In the genomic region with DNA sequence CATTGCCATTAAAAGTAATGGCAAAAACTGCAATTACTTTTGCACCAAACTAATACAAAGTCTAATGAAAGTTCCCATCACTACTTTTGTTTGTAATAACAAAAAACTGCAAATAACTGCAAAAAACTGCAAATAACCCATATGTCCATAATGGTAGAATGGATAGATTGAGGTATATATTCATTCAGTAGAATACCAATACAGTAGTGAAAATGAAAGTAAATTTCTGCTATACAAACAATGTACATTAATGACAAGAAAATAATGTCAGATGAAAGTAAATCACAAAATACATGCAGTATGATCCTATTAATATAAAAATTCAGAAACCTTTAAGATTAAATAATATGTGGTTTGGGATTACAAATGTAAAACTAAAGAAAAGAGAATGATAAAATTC, we compare ENCODE assay signal across 17 cellular contexts. TPM values are rescaled to one million over a fixed set of nuclear protein-coding genes. Genes with fewer than 3 reads are reported as not detected.
DNase-seq lines count a peak whose midpoint lies in the region; ATAC-seq and TF ChIP-seq lines count a peak whose summit lies in the region.
"Had no signal": no experiment of that assay in that cellular context is flagged by ENCODE, and none has a peak within 500 bp of the region (broad histone marks: within the 10 kb centered on the region; RNA-seq: fewer than 3 reads in every experiment).

No MANE protein-coding gene starts in this region.

- H3K9me3 ChIP-seq in CD8-positive, alpha-beta T cell (ENCODE audit: low read length): no peaks in the 10 kb centered on the region
- no peaks in the 10 kb centered on the region for H3K9me3 ChIP-seq in PC-9 (ENCODE audit: insufficient read depth, low read depth)
- H3K9me3 ChIP-seq: gastroesophageal sphincter, transverse colon had no signal

- DNase-seq in activated CD4-positive, alpha-beta T cell treated with anti-CD3 and anti-CD28 coated beads, Interleukin-2, amount 10 ng/mL, durations not matched to agents 7 days and 5 days: no peak
- DNase-seq in activated CD4-positive, alpha-beta T cell treated with anti-CD3 and anti-CD28 coated beads for 36 hours: no peak
- no peak for DNase-seq in CD8-positive, alpha-beta T cell
- DNase-seq in PC-9 (no peak), foreskin keratinocyte (no peak), RPMI8226 (no peak)
- DNase-seq: ACHN, brain microvascular endothelial cell, midbrain, NCI-H1694 treated with DMSO at 0.1 percent for 48 hours, NCI-H446, transverse colon had no signal

- no TSS peak for BruUV-seq in PC-9 (replicated peaks; lab: Mats Ljungman, UMichigan)

- peaks cover 9% of the 10 kb centered on the region for H3K4me1 ChIP-seq in CD8-positive, alpha-beta T cell (ENCODE audit: insufficient read depth, low read length)
- peaks cover 15% of the 10 kb centered on the region; the same call in 1 of the 2 replicates for H3K4me1 ChIP-seq in PC-9 (replicated peaks; ENCODE audit: insufficient read depth)
- H3K4me1 ChIP-seq in foreskin keratinocyte: peaks cover 11% of the 10 kb centered on the region
- H3K4me1 ChIP-seq: gastroesophageal sphincter had no signal

- H3K4me3 Mint-ChIP-seq in activated CD4-positive, alpha-beta T cell treated with anti-CD3 and anti-CD28 coated beads, Interleukin-2, amount 10 ng/mL, durations not matched to agents 7 days and 5 days: no peak overlapping the region
- H3K4me3 Mint-ChIP-seq in activated CD4-positive, alpha-beta T cell treated with anti-CD3 and anti-CD28 coated beads for 36 hours: no peak overlapping the region
- peak overlapping the region; percentile 37 for H3K4me3 Mint-ChIP-seq in CD8-positive, alpha-beta T cell
- H3K4me3 Mint-ChIP-seq: stimulated activated memory B cell treated with anti-CD40 and anti-IgM and Interleukin-4, amounts not matched to agents 10 μg/mL and 1 μg/mL and 100 μg/mL, for 72 hours had no signal

- H3K4me2 ChIP-seq in PC-9: 0 out of 2 replicates have a peak overlapping the region, but pooled peaks have one; percentile 12

- no peaks in the 10 kb centered on the region for H3F3A ChIP-seq in PC-9 (ENCODE audit: insufficient read depth, low read depth)

- peaks cover 13% of the 10 kb centered on the region for H3K4me1 Mint-ChIP-seq in activated CD4-positive, alpha-beta T cell treated with anti-CD3 and anti-CD28 coated beads, Interleukin-2, amount 10 ng/mL, durations not matched to agents 7 days and 5 days
- H3K4me1 Mint-ChIP-seq in activated CD4-positive, alpha-beta T cell treated with anti-CD3 and anti-CD28 coated beads for 36 hours: peaks cover 24% of the 10 kb centered on the region
- peaks cover 14% of the 10 kb centered on the region for H3K4me1 Mint-ChIP-seq in CD8-positive, alpha-beta T cell (ENCODE audit: low read depth)

- H3K36me3 ChIP-seq in CD8-positive, alpha-beta T cell (ENCODE audit: insufficient read depth, low read length): no peaks in the 10 kb centered on the region
- H3K36me3 ChIP-seq in PC-9 (ENCODE audit: low read depth): no peaks in the 10 kb centered on the region

- no peak overlapping the region for H2AFZ ChIP-seq in PC-9

- intact Hi-C loops in activated CD4-positive, alpha-beta T cell treated with anti-CD3 and anti-CD28 coated beads for 36 hours (cut with DNase I, micrococcal nuclease): loop anchor here (1.0 to 2.0 kb wide), 3 partner anchors 40 to 41 kb away; a partner anchor contains a TSS
- intact Hi-C loops in CD8-positive, alpha-beta T cell (cut with DNase I, micrococcal nuclease): loop anchor here in 1 of 2 experiments (5.0 kb wide), 1 partner anchor 40 kb away; a partner anchor contains a TSS
- intact Hi-C loops in PC-9 (cut with micrococcal nuclease; ENCODE audit: unreplicated experiment): no loop called here

- CTCF ChIA-PET in activated CD4-positive, alpha-beta T cell treated with anti-CD3 and anti-CD28 coated beads, Interleukin-2, amount 10 ng/mL, durations not matched to agents 7 days and 5 days (lab: Charles Lee): no interaction called here
- CTCF ChIA-PET in activated CD4-positive, alpha-beta T cell treated with anti-CD3 and anti-CD28 coated beads for 36 hours (lab: Charles Lee): no interaction called here
- CTCF ChIA-PET in CD8-positive, alpha-beta T cell (lab: Charles Lee): no interaction called here
- CTCF ChIA-PET in PC-9 (lab: Charles Lee): no interaction called here

- H3K79me2 ChIP-seq in PC-9 (ENCODE audit: low read depth): no peaks in the 10 kb centered on the region

- no peaks in the 10 kb centered on the region for H3K9me2 ChIP-seq in PC-9 (ENCODE audit: insufficient read depth)

- POLR2A ChIA-PET in activated CD4-positive, alpha-beta T cell treated with anti-CD3 and anti-CD28 coated beads, Interleukin-2, amount 10 ng/mL, durations not matched to agents 7 days and 5 days (lab: Charles Lee): no interaction called here
- POLR2A ChIA-PET in activated CD4-positive, alpha-beta T cell treated with anti-CD3 and anti-CD28 coated beads for 36 hours (lab: Charles Lee): no interaction called here
- POLR2A ChIA-PET in CD8-positive, alpha-beta T cell (lab: Charles Lee): no interaction called here
- POLR2A ChIA-PET in PC-9 (lab: Charles Lee; ENCODE audit: unreplicated experiment): no interaction called here

- peaks cover 29% of the 10 kb centered on the region for H3K36me3 Mint-ChIP-seq in activated CD4-positive, alpha-beta T cell treated with anti-CD3 and anti-CD28 coated beads, Interleukin-2, amount 10 ng/mL, durations not matched to agents 7 days and 5 days (ENCODE audit: low read depth)
- H3K36me3 Mint-ChIP-seq in activated CD4-positive, alpha-beta T cell treated with anti-CD3 and anti-CD28 coated beads for 36 hours (ENCODE audit: low read depth): peaks cover 10% of the 10 kb centered on the region
- H3K36me3 Mint-ChIP-seq in CD8-positive, alpha-beta T cell: peaks cover 28% of the 10 kb centered on the region

- peak overlapping the region; percentile 76 for H3K27ac Mint-ChIP-seq in activated CD4-positive, alpha-beta T cell treated with anti-CD3 and anti-CD28 coated beads, Interleukin-2, amount 10 ng/mL, durations not matched to agents 7 days and 5 days
- H3K27ac Mint-ChIP-seq in activated CD4-positive, alpha-beta T cell treated with anti-CD3 and anti-CD28 coated beads for 36 hours: no peak overlapping the region
- peak overlapping the region; percentile 55 for H3K27ac Mint-ChIP-seq in CD8-positive, alpha-beta T cell
- H3K27ac Mint-ChIP-seq: stimulated activated memory B cell treated with anti-CD40 and anti-IgM and Interleukin-4, amounts not matched to agents 10 μg/mL and 1 μg/mL and 100 μg/mL, for 72 hours had no signal

- H3K27me3 ChIP-seq in CD8-positive, alpha-beta T cell (ENCODE audit: insufficient read depth, low read length): no peaks in the 10 kb centered on the region
- H3K27me3 ChIP-seq in PC-9 (ENCODE audit: insufficient read depth, low read depth): no peaks in the 10 kb centered on the region
- no peaks in the 10 kb centered on the region for H3K27me3 ChIP-seq in foreskin keratinocyte
- H3K27me3 ChIP-seq: brain microvascular endothelial cell, gastroesophageal sphincter, transverse colon had no signal

- H4K20me1 ChIP-seq in PC-9 (ENCODE audit: insufficient read depth): no peaks in the 10 kb centered on the region

- no peak for TF ChIP-seq CTCF in CD8-positive, alpha-beta T cell (IDR thresholded peaks at IDR 0.05)
- TF ChIP-seq CTCF in PC-9 (conservative IDR thresholded peaks at IDR 0.05) (no peak), foreskin keratinocyte (conservative IDR thresholded peaks at IDR 0.05) (no peak)

- H3K27me3 Mint-ChIP-seq in activated CD4-positive, alpha-beta T cell treated with anti-CD3 and anti-CD28 coated beads, Interleukin-2, amount 10 ng/mL, durations not matched to agents 7 days and 5 days: no peaks in the 10 kb centered on the region
- no peaks in the 10 kb centered on the region for H3K27me3 Mint-ChIP-seq in activated CD4-positive, alpha-beta T cell treated with anti-CD3 and anti-CD28 coated beads for 36 hours
- no peaks in the 10 kb centered on the region for H3K27me3 Mint-ChIP-seq in CD8-positive, alpha-beta T cell (ENCODE audit: low read depth)
- H3K27me3 Mint-ChIP-seq: stimulated activated memory B cell treated with anti-CD40 and anti-IgM and Interleukin-4, amounts not matched to agents 10 μg/mL and 1 μg/mL and 100 μg/mL, for 72 hours had no signal

- no peak for ATAC-seq in activated CD4-positive, alpha-beta T cell treated with anti-CD3 and anti-CD28 coated beads for 36 hours
- no peak for ATAC-seq in CD8-positive, alpha-beta T cell
- ATAC-seq in foreskin keratinocyte (no peak), GM19463 (IDR thresholded peaks at IDR 0.05; ENCODE audit: unreplicated experiment) (no peak), GM19328 (IDR thresholded peaks at IDR 0.05; ENCODE audit: unreplicated experiment) (no peak)
- ATAC-seq: gastroesophageal sphincter; stimulated activated memory B cell treated with anti-CD40 and anti-IgM and Interleukin-4, amounts not matched to agents 10 μg/mL and 1 μg/mL and 100 μg/mL, for 72 hours had no signal

- H3K27ac ChIP-seq in CD8-positive, alpha-beta T cell (ENCODE audit: low read depth, low read length): no peak overlapping the region
- H3K27ac ChIP-seq in PC-9 (no peak overlapping the region), foreskin keratinocyte (peak overlapping the region; percentile 28)
- H3K27ac ChIP-seq: brain microvascular endothelial cell, C4-2B, gastroesophageal sphincter, transverse colon had no signal

- H3K4me3 ChIP-seq in CD8-positive, alpha-beta T cell (ENCODE audit: low read depth, low read length): no peak overlapping the region
- H3K4me3 ChIP-seq in PC-9: no peak overlapping the region
- H3K4me3 ChIP-seq: gastroesophageal sphincter, transverse colon had no signal

- no peaks in the 10 kb centered on the region for H3K9me3 Mint-ChIP-seq in activated CD4-positive, alpha-beta T cell treated with anti-CD3 and anti-CD28 coated beads, Interleukin-2, amount 10 ng/mL, durations not matched to agents 7 days and 5 days
- no peaks in the 10 kb centered on the region for H3K9me3 Mint-ChIP-seq in activated CD4-positive, alpha-beta T cell treated with anti-CD3 and anti-CD28 coated beads for 36 hours (ENCODE audit: low read depth)
- no peaks in the 10 kb centered on the region for H3K9me3 Mint-ChIP-seq in CD8-positive, alpha-beta T cell
- H3K9me3 Mint-ChIP-seq: stimulated activated memory B cell treated with anti-CD40 and anti-IgM and Interleukin-4, amounts not matched to agents 10 μg/mL and 1 μg/mL and 100 μg/mL, for 72 hours had no signal

RNA-seq across cellular contexts. Expression of a gene that starts 41.3 kb away (rescaled TPM):
- 10 to 100 TPM; 19.1 to 22.7 TPM for total RNA-seq in activated CD4-positive, alpha-beta T cell treated with anti-CD3 and anti-CD28 coated beads, Interleukin-2, amount 10 ng/mL, durations not matched to agents 7 days and 5 days
- total RNA-seq in activated CD4-positive, alpha-beta T cell treated with anti-CD3 and anti-CD28 coated beads for 36 hours: 10 to 100 TPM; 17.0 to 17.5 TPM
- 10 to 100 TPM; 16.6 to 17.1 TPM for total RNA-seq in CD8-positive, alpha-beta T cell
- 7.3 and 8.8 TPM in 2 replicates for total RNA-seq in PC-9 (2021)
- total RNA-seq in foreskin keratinocyte: 10.1 and 10.2 TPM in 2 replicates
- 1.5 and 2.1 TPM in 2 replicates for polyA plus RNA-seq in foreskin keratinocyte

RNA-seq across cellular contexts. Expression of a gene that starts 54.0 kb away (rescaled TPM):
- total RNA-seq in activated CD4-positive, alpha-beta T cell treated with anti-CD3 and anti-CD28 coated beads, Interleukin-2, amount 10 ng/mL, durations not matched to agents 7 days and 5 days: 10 to 100 TPM; 30.3 to 32.3 TPM
- 10 to 100 TPM; 19.1 to 21.4 TPM for total RNA-seq in activated CD4-positive, alpha-beta T cell treated with anti-CD3 and anti-CD28 coated beads for 36 hours
- 10 to 100 TPM; 12.1 to 14.5 TPM for total RNA-seq in CD8-positive, alpha-beta T cell
- 23.1 and 27.1 TPM in 2 replicates for total RNA-seq in PC-9 (2021)
- 24.9 and 30.1 TPM in 2 replicates for total RNA-seq in foreskin keratinocyte
- 10.3 TPM in 2 replicates for polyA plus RNA-seq in foreskin keratinocyte
